ENCODE assay signal across 8 cellular contexts in genomic region chr6:129936329-129937165, GRCh38.
DNase-seq lines count a peak whose midpoint lies in the region; ATAC-seq, FAIRE-seq and TF ChIP-seq lines count a peak whose summit lies in the region.

No MANE protein-coding gene starts in this region.

- in situ Hi-C loops in astrocyte of the cerebellum (cut with HindIII; ENCODE audit: low sequenced_read_pairs), result no loop called here

- no peaks in the 10 kb centered on the region for H3K9me3 ChIP-seq in SJCRH30 (replicated peaks)

- peak; percentile 94 for FAIRE-seq in GM19239 (lab: Jason Lieb, UNC)

- H3K36me3 ChIP-seq in SJCRH30, result no peaks in the 10 kb centered on the region

- ATAC-seq in HG03521 (IDR thresholded peaks at IDR 0.05; ENCODE audit: unreplicated experiment), result no peak

- H3K4me1 ChIP-seq in SJCRH30, result no peaks in the 10 kb centered on the region

- peak; percentile 56 for DNase-seq in D341Med (ENCODE audit: low spot score)
- DNase-seq in GM19239 (ENCODE audit: insufficient read length, low spot score), result no peak
- peak; percentile 83 for DNase-seq in HT-29 (ENCODE audit: low spot score)
- DNase-seq in SJCRH30, result peak; percentile 58 to 89
- DNase-seq in astrocyte of the cerebellum (ENCODE audit: low read depth), result peak; percentile 34
- peak; percentile 71 for DNase-seq in islet precursor cell
- DNase-seq in stimulated activated CD4-positive, alpha-beta T cell treated with anti-CD3 and anti-CD28 coated beads, TNF-alpha, amount 100 ng/mL, for 24 hours (ENCODE audit: low read depth in 3 of 3), result peak; percentile 5 to 19 (median 18)

- H3K27me3 ChIP-seq in SJCRH30, result no peaks in the 10 kb centered on the region

- H3K27ac ChIP-seq in SJCRH30, result no peak overlapping the region

- H3K4me3 ChIP-seq in SJCRH30 (no peak overlapping the region), astrocyte of the cerebellum (ENCODE audit: low read depth, low read length) (no peak overlapping the region)

- TF ChIP-seq CTCF in astrocyte of the cerebellum (IDR thresholded peaks at IDR 0.05; ENCODE audit: low read depth, low read length, missing control alignments), result peak; percentile 60
